Comparison of ENCODE assay signal across 8 cellular contexts in the genomic region with DNA sequence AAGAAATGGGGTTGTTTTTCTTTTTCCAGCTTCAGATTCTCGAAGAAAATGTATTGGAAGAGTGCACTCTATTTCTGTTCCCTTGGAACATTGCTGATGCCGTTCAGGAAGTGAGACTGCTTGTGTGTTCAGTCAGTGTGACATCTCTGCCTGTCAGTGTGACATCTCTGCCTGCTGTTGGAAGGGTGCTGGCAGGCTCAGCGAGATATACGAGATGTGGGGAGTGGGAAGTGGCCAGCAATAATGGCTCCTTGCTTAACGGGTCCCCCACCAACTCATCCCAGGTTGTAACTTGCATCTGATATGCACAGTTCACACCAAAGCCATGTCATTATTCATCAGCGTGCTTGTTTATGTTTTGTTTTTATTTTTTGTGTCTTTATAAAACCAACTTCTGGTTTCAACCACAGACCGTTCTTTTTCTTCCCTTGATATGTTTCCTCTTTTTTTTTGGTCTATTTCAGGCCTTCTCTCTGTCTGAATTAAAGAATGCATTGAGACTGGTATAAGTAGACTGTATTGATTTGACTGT.
A peak's percentile ranks its signal among the peaks of the same experiment; 100 is the strongest.
DNase-seq lines count a peak whose midpoint lies in the region; ATAC-seq and TF ChIP-seq lines count a peak whose summit lies in the region.
"Had no signal": no experiment of that assay in that cellular context is flagged by ENCODE, and none has a peak within 500 bp of the region (broad histone marks: within the 10 kb centered on the region; RNA-seq: fewer than 3 reads in every experiment).

No MANE protein-coding gene starts in this region.

- DNase-seq in Peyer's patch (peak in 2 of 3 donors; percentile 76 to 81), pons (ENCODE audit: low spot score) (peak; percentile 78), HuH-7.5 (ENCODE audit: low spot score) (no peak), H4 (ENCODE audit: low spot score) (no peak)
- no peak for DNase-seq in stimulated activated CD4-positive, alpha-beta T cell treated with anti-CD3 and anti-CD28 coated beads, Interleukin-1b, Interleukin-23, amount 100 ng/mL, for 48 hours
- DNase-seq: IMR-90 had no signal

- no peaks in the 10 kb centered on the region for H3K27me3 ChIP-seq in Peyer's patch

- peaks cover 0 to 34% (median 4%) of the 10 kb centered on the region in 4 donors for H3K4me1 ChIP-seq in Peyer's patch

- H3K36me3 ChIP-seq in Peyer's patch = no peaks in the 10 kb centered on the region

- ATAC-seq in GM18867 (IDR thresholded peaks at IDR 0.05; ENCODE audit: unreplicated experiment) (peak; percentile 71), HG02588 (IDR thresholded peaks at IDR 0.05; ENCODE audit: unreplicated experiment) (peak; percentile 39)

- no peak for TF ChIP-seq POLR2A in Peyer's patch (IDR thresholded peaks at IDR 0.05)

- no peaks in the 10 kb centered on the region for H3K9me3 ChIP-seq in Peyer's patch

- TF ChIP-seq CTCF in Peyer's patch (IDR thresholded peaks at IDR 0.05) = no peak

- peak overlapping the region; percentile 50 to 69 (median 58) for H3K27ac ChIP-seq in Peyer's patch

- H3K4me3 ChIP-seq in Peyer's patch = peak overlapping the region in 1 of 4 donors; percentile 13

Comparison
In these comparisons a context has a peak if more than half of its experiments do, and no peak if none do; other contexts are left out.
1. DNase-seq: peak in Peyer's patch (2 of 3) and pons (single experiment); none in stimulated activated CD4-positive, alpha-beta T cell treated with anti-CD3 and anti-CD28 coated beads, Interleukin-1b, Interleukin-23, amount 100 ng/mL, for 48 hours (single experiment), HuH-7.5 (single experiment) and H4 (single experiment).